ENCODE assay signal across 1 cellular context in genomic region chr17:56112086-56112485, GRCh38.
TF ChIP-seq lines count a peak whose summit lies in the region.

No MANE protein-coding gene starts in this region.

TF ChIP-seq in GM23338, 12 proteins besides CTCF, POLR2A, EP300 and RAD21 (continued from another document):
- TF ChIP-seq, protein P1, sequence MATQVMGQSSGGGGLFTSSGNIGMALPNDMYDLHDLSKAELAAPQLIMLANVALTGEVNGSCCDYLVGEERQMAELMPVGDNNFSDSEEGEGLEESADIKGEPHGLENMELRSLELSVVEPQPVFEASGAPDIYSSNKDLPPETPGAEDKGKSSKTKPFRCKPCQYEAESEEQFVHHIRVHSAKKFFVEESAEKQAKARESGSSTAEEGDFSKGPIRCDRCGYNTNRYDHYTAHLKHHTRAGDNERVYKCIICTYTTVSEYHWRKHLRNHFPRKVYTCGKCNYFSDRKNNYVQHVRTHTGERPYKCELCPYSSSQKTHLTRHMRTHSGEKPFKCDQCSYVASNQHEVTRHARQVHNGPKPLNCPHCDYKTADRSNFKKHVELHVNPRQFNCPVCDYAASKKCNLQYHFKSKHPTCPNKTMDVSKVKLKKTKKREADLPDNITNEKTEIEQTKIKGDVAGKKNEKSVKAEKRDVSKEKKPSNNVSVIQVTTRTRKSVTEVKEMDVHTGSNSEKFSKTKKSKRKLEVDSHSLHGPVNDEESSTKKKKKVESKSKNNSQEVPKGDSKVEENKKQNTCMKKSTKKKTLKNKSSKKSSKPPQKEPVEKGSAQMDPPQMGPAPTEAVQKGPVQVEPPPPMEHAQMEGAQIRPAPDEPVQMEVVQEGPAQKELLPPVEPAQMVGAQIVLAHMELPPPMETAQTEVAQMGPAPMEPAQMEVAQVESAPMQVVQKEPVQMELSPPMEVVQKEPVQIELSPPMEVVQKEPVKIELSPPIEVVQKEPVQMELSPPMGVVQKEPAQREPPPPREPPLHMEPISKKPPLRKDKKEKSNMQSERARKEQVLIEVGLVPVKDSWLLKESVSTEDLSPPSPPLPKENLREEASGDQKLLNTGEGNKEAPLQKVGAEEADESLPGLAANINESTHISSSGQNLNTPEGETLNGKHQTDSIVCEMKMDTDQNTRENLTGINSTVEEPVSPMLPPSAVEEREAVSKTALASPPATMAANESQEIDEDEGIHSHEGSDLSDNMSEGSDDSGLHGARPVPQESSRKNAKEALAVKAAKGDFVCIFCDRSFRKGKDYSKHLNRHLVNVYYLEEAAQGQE (IDR thresholded peaks at IDR 0.05; ENCODE audit: unreplicated experiment), result no peak
